Comparison of ENCODE assay signal across 1 cellular context in the genomic region with DNA sequence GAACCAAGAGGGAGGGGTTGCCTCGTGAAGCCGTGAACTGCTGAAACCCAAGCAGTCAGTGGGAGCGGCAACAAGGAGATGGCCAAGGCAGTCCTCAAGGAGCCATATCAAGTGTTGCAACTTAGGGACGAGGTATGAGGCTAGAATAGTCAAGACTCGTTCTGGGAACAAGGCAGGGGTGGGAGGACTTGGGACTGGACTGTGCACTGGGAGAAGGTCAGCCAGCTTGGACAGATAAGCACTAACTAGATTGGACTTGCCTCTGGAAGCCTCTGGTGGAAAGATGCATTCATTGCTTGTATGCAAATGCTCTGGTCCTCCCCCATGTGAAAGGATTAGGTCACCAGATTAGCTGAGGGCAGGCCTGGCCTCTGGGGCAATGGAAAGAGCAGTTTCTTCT.
TF ChIP-seq lines count a peak whose summit lies in the region.

No MANE protein-coding gene starts in this region.

TF ChIP-seq in H1, 55 proteins besides CTCF, POLR2A, EP300 and RAD21:
- TF ChIP-seq, protein P1, sequence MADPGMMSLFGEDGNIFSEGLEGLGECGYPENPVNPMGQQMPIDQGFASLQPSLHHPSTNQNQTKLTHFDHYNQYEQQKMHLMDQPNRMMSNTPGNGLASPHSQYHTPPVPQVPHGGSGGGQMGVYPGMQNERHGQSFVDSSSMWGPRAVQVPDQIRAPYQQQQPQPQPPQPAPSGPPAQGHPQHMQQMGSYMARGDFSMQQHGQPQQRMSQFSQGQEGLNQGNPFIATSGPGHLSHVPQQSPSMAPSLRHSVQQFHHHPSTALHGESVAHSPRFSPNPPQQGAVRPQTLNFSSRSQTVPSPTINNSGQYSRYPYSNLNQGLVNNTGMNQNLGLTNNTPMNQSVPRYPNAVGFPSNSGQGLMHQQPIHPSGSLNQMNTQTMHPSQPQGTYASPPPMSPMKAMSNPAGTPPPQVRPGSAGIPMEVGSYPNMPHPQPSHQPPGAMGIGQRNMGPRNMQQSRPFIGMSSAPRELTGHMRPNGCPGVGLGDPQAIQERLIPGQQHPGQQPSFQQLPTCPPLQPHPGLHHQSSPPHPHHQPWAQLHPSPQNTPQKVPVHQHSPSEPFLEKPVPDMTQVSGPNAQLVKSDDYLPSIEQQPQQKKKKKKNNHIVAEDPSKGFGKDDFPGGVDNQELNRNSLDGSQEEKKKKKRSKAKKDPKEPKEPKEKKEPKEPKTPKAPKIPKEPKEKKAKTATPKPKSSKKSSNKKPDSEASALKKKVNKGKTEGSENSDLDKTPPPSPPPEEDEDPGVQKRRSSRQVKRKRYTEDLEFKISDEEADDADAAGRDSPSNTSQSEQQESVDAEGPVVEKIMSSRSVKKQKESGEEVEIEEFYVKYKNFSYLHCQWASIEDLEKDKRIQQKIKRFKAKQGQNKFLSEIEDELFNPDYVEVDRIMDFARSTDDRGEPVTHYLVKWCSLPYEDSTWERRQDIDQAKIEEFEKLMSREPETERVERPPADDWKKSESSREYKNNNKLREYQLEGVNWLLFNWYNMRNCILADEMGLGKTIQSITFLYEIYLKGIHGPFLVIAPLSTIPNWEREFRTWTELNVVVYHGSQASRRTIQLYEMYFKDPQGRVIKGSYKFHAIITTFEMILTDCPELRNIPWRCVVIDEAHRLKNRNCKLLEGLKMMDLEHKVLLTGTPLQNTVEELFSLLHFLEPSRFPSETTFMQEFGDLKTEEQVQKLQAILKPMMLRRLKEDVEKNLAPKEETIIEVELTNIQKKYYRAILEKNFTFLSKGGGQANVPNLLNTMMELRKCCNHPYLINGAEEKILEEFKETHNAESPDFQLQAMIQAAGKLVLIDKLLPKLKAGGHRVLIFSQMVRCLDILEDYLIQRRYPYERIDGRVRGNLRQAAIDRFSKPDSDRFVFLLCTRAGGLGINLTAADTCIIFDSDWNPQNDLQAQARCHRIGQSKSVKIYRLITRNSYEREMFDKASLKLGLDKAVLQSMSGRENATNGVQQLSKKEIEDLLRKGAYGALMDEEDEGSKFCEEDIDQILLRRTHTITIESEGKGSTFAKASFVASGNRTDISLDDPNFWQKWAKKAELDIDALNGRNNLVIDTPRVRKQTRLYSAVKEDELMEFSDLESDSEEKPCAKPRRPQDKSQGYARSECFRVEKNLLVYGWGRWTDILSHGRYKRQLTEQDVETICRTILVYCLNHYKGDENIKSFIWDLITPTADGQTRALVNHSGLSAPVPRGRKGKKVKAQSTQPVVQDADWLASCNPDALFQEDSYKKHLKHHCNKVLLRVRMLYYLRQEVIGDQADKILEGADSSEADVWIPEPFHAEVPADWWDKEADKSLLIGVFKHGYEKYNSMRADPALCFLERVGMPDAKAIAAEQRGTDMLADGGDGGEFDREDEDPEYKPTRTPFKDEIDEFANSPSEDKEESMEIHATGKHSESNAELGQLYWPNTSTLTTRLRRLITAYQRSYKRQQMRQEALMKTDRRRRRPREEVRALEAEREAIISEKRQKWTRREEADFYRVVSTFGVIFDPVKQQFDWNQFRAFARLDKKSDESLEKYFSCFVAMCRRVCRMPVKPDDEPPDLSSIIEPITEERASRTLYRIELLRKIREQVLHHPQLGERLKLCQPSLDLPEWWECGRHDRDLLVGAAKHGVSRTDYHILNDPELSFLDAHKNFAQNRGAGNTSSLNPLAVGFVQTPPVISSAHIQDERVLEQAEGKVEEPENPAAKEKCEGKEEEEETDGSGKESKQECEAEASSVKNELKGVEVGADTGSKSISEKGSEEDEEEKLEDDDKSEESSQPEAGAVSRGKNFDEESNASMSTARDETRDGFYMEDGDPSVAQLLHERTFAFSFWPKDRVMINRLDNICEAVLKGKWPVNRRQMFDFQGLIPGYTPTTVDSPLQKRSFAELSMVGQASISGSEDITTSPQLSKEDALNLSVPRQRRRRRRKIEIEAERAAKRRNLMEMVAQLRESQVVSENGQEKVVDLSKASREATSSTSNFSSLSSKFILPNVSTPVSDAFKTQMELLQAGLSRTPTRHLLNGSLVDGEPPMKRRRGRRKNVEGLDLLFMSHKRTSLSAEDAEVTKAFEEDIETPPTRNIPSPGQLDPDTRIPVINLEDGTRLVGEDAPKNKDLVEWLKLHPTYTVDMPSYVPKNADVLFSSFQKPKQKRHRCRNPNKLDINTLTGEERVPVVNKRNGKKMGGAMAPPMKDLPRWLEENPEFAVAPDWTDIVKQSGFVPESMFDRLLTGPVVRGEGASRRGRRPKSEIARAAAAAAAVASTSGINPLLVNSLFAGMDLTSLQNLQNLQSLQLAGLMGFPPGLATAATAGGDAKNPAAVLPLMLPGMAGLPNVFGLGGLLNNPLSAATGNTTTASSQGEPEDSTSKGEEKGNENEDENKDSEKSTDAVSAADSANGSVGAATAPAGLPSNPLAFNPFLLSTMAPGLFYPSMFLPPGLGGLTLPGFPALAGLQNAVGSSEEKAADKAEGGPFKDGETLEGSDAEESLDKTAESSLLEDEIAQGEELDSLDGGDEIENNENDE (IDR thresholded peaks at IDR 0.05; ENCODE audit: insufficient replicate concordance, low read length): no peak
- TF ChIP-seq SP1 (IDR thresholded peaks at IDR 0.05; ENCODE audit: low read depth, low read length): no peak
- no peak for TF ChIP-seq EZH2 (IDR thresholded peaks at IDR 0.05; ENCODE audit: low read depth, low read length, severe bottlenecking)
- no peak for TF ChIP-seq NANOG (IDR thresholded peaks at IDR 0.05; ENCODE audit: insufficient read depth, low read depth, low read length, poor library complexity, severe bottlenecking)
- TF ChIP-seq TEAD4 (IDR thresholded peaks at IDR 0.05; ENCODE audit: low read depth, low read length): no peak
- TF ChIP-seq SUZ12 (IDR thresholded peaks at IDR 0.05; ENCODE audit: low read length): no peak
- no peak for TF ChIP-seq BRCA1 (IDR thresholded peaks at IDR 0.05; ENCODE audit: low read depth, low read length)
- TF ChIP-seq, protein P2, sequence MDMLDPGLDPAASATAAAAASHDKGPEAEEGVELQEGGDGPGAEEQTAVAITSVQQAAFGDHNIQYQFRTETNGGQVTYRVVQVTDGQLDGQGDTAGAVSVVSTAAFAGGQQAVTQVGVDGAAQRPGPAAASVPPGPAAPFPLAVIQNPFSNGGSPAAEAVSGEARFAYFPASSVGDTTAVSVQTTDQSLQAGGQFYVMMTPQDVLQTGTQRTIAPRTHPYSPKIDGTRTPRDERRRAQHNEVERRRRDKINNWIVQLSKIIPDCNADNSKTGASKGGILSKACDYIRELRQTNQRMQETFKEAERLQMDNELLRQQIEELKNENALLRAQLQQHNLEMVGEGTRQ (IDR thresholded peaks at IDR 0.05; ENCODE audit: low read length): no peak
- no peak for TF ChIP-seq KDM4A (IDR thresholded peaks at IDR 0.05; ENCODE audit: low read depth, low read length, severe bottlenecking)
- TF ChIP-seq EGR1 (IDR thresholded peaks at IDR 0.05; ENCODE audit: borderline replicate concordance, low read depth, low read length): no peak
- TF ChIP-seq CBX5 (IDR thresholded peaks at IDR 0.05; ENCODE audit: low read depth, low read length): no peak
- no peak for TF ChIP-seq MAFK (IDR thresholded peaks at IDR 0.05; ENCODE audit: low read depth, low read length)
